8 cellular contexts compared by ENCODE assay signal in the genomic region with DNA sequence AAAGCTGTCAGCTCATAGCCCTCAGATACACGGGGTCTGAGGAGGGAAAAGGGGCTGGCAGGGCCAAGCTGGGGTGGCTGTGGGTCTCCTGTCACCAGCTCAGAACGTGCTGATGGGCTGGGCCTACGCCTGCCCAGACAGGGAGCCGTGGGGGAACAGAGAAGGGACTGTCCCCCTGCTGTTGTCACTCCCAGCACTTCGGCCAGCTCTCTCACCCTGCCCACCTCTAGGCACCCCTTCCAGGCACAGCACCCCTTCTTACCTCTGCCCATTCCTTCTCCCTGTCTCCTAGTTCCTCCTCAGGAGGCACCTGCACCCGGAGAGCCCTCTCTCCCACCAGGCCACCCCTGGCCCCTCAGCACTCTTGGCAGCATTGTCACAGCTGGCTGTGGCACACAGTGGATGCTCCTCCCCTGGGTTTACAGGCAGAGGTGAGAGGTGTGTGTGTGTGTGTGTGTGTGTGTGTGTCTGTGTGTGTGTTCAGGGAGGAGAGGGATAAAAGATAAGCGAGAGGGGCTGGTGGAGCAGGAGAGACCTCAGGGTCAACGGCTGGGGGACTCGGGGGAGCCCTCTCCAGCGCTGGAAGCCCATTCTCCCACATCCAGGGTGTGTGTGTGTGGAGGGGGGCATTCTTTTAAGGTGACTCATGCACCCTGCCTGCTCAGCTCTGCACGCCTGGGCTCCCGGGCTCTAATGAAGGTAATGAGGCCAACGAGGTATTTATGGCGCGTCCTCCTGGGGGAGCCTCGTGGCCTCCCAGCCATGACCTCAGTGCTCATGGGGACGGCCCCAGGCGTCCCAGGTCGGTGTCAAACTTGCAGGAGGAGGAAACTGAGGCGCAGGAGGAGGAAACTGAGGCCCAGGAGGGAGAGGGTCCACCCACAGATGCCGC.
A peak's percentile ranks its signal among the peaks of the same experiment; 100 is the strongest.
DNase-seq lines count a peak whose midpoint lies in the region; ATAC-seq and TF ChIP-seq lines count a peak whose summit lies in the region.

No MANE protein-coding gene starts in this region.

- H3K36me3 ChIP-seq in BLaER1 = peaks cover 56% of the 10 kb centered on the region; the same call in 1 of the 2 replicates

- H3K27me3 ChIP-seq in BLaER1 = no peaks in the 10 kb centered on the region

- peak overlapping the region; percentile 96 for H3K9ac ChIP-seq in BLaER1

- no peaks in the 10 kb centered on the region for H3K27me3 Mint-ChIP-seq in activated naive CD8-positive, alpha-beta T cell treated with anti-CD3 and anti-CD28 coated beads, Interleukin-2, amount 50 U/mL, for 24 hours

- no peak overlapping the region for H3K27ac Mint-ChIP-seq in activated naive CD8-positive, alpha-beta T cell treated with anti-CD3 and anti-CD28 coated beads, Interleukin-2, amount 50 U/mL, for 24 hours

- H3K27ac ChIP-seq in BLaER1 = peak overlapping the region; percentile 100
- H3K27ac ChIP-seq in coronary artery = no peak overlapping the region

- peak overlapping the region; percentile 86 for H3K4me2 ChIP-seq in BLaER1

- peaks cover 70% of the 10 kb centered on the region for H4K20me1 ChIP-seq in BLaER1

- no peak overlapping the region for H3K4me3 Mint-ChIP-seq in activated naive CD8-positive, alpha-beta T cell treated with anti-CD3 and anti-CD28 coated beads, Interleukin-2, amount 50 U/mL, for 24 hours

- H3K4me3 ChIP-seq in BLaER1 (peak overlapping the region; percentile 75), coronary artery (peak overlapping the region; percentile 2)

- no peaks in the 10 kb centered on the region for H3K4me1 Mint-ChIP-seq in activated naive CD8-positive, alpha-beta T cell treated with anti-CD3 and anti-CD28 coated beads, Interleukin-2, amount 50 U/mL, for 24 hours

- no peaks in the 10 kb centered on the region for H3K36me3 Mint-ChIP-seq in activated naive CD8-positive, alpha-beta T cell treated with anti-CD3 and anti-CD28 coated beads, Interleukin-2, amount 50 U/mL, for 24 hours (ENCODE audit: low read depth)

- TF ChIP-seq CTCF in coronary artery (IDR thresholded peaks at IDR 0.05) = no peak

- H3K9me3 ChIP-seq in BLaER1 = no peaks in the 10 kb centered on the region

- H3K9me3 Mint-ChIP-seq in activated naive CD8-positive, alpha-beta T cell treated with anti-CD3 and anti-CD28 coated beads, Interleukin-2, amount 50 U/mL, for 24 hours = no peaks in the 10 kb centered on the region

- TF ChIP-seq POLR2A in GM18505 (IDR thresholded peaks at IDR 0.05; ENCODE audit: borderline replicate concordance, extremely low read depth, insufficient read depth, insufficient read length) = no peak

- ATAC-seq in GM18505 (IDR thresholded peaks at IDR 0.05; ENCODE audit: unreplicated experiment) (no peak), HG03571 (IDR thresholded peaks at IDR 0.05; ENCODE audit: unreplicated experiment) (no peak)
- ATAC-seq in activated naive CD8-positive, alpha-beta T cell treated with anti-CD3 and anti-CD28 coated beads, Interleukin-2, amount 50 U/mL, for 24 hours = no peak

- DNase-seq in coronary artery (ENCODE audit: low spot score) (peak; percentile 69), myocyte (ENCODE audit: low read depth) (peak; percentile 72), GM19240 (ENCODE audit: insufficient read length, low spot score) (no peak)
- no peak for DNase-seq in activated naive CD8-positive, alpha-beta T cell treated with anti-CD3 and anti-CD28 coated beads, Interleukin-2, amount 50 U/mL, for 24 hours

- TF ChIP-seq RAD21 in Ishikawa (IDR thresholded peaks at IDR 0.05; ENCODE audit: low read depth) = peak; percentile 47; the same call in 1 of the 2 replicates

- peak; percentile 95 for TF ChIP-seq EP300 in Ishikawa (IDR thresholded peaks at IDR 0.05; ENCODE audit: borderline replicate concordance)

- peaks cover 62% of the 10 kb centered on the region for H3K4me1 ChIP-seq in BLaER1

TF ChIP-seq in Ishikawa, 13 proteins besides CTCF, POLR2A, EP300 and RAD21:
- TF ChIP-seq TCF12 (IDR thresholded peaks at IDR 0.05; ENCODE audit: low read depth) (peak; percentile 95), YY1 (IDR thresholded peaks at IDR 0.05; ENCODE audit: low read depth) (peak; percentile 76), EGR1 (IDR thresholded peaks at IDR 0.05) (no peak), FOXM1 (IDR thresholded peaks at IDR 0.05; ENCODE audit: borderline replicate concordance, low read depth) (peak; percentile 77), ZBTB7A (IDR thresholded peaks at IDR 0.05; ENCODE audit: low read depth) (peak; percentile 91), TAF1 (IDR thresholded peaks at IDR 0.05; ENCODE audit: low read depth) (no peak), CREB1 (IDR thresholded peaks at IDR 0.05; ENCODE audit: low read depth) (no peak), TEAD4 (IDR thresholded peaks at IDR 0.05) (peak; percentile 97), NFIC (IDR thresholded peaks at IDR 0.05) (peak; percentile 86), CEBPB (IDR thresholded peaks at IDR 0.05) (no peak; the same call in 1 of the 2 replicates)
- TF ChIP-seq, protein P1, sequence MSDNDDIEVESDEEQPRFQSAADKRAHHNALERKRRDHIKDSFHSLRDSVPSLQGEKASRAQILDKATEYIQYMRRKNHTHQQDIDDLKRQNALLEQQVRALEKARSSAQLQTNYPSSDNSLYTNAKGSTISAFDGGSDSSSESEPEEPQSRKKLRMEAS (IDR thresholded peaks at IDR 0.05) = peak; percentile 93
- TF ChIP-seq, protein P2, sequence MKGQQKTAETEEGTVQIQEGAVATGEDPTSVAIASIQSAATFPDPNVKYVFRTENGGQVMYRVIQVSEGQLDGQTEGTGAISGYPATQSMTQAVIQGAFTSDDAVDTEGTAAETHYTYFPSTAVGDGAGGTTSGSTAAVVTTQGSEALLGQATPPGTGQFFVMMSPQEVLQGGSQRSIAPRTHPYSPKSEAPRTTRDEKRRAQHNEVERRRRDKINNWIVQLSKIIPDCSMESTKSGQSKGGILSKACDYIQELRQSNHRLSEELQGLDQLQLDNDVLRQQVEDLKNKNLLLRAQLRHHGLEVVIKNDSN (IDR thresholded peaks at IDR 0.05) = no peak
- TF ChIP-seq, protein P3, sequence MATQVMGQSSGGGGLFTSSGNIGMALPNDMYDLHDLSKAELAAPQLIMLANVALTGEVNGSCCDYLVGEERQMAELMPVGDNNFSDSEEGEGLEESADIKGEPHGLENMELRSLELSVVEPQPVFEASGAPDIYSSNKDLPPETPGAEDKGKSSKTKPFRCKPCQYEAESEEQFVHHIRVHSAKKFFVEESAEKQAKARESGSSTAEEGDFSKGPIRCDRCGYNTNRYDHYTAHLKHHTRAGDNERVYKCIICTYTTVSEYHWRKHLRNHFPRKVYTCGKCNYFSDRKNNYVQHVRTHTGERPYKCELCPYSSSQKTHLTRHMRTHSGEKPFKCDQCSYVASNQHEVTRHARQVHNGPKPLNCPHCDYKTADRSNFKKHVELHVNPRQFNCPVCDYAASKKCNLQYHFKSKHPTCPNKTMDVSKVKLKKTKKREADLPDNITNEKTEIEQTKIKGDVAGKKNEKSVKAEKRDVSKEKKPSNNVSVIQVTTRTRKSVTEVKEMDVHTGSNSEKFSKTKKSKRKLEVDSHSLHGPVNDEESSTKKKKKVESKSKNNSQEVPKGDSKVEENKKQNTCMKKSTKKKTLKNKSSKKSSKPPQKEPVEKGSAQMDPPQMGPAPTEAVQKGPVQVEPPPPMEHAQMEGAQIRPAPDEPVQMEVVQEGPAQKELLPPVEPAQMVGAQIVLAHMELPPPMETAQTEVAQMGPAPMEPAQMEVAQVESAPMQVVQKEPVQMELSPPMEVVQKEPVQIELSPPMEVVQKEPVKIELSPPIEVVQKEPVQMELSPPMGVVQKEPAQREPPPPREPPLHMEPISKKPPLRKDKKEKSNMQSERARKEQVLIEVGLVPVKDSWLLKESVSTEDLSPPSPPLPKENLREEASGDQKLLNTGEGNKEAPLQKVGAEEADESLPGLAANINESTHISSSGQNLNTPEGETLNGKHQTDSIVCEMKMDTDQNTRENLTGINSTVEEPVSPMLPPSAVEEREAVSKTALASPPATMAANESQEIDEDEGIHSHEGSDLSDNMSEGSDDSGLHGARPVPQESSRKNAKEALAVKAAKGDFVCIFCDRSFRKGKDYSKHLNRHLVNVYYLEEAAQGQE (IDR thresholded peaks at IDR 0.05; ENCODE audit: low read depth) = no peak

Comparison
In these comparisons a context has a peak if more than half of its experiments do, and no peak if none do; other contexts are left out.
1. DNase-seq: peak in coronary artery (single experiment) and myocyte (single experiment); none in GM19240 (single experiment) and activated naive CD8-positive, alpha-beta T cell treated with anti-CD3 and anti-CD28 coated beads, Interleukin-2, amount 50 U/mL, for 24 hours (single experiment).